In the genomic region with DNA sequence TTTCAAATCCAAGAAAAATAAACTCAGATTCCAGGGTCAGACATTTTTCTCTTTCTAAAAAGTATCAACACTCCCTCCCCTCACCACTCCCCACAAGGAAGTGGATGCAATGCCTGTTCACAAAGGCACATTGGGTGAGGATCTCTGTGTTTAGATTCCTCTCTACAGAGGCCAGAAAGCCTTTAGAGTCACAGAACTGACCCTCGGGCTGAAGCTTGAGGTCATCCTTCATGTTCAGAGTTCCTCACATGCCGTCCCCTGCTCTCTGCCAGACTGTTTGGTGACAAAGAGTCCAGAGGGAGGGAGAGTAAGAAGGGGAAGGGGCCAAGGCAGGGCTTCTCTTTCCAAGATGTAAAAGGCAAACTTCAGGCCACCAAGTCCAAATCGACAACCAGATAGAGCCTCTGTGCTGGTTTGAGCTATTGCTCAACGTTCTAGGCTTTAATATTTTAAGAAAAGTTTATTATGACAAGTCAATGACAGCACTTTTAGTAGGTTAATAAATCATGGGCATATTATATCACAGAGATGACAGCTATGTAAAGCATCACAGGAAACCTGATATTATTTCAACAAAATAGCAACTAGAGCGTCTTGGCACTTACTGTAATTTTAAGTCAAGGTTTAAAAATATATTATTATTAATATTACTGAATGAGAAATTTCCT, we compare ENCODE assay signal across 20 cellular contexts.
DNase-seq lines count a peak whose midpoint lies in the region; ATAC-seq and TF ChIP-seq lines count a peak whose summit lies in the region.
"Had no signal": no experiment of that assay in that cellular context is flagged by ENCODE, and none has a peak within 500 bp of the region (broad histone marks: within the 10 kb centered on the region; RNA-seq: fewer than 3 reads in every experiment).

No MANE protein-coding gene starts in this region.

- peak; percentile 86 for DNase-seq in Karpas-422
- no peak for DNase-seq in lung (ENCODE audit: low spot score)
- no peak for DNase-seq in spleen
- no peak for DNase-seq in A673 (ENCODE audit: low spot score)
- no peak for DNase-seq in inferior parietal cortex (ENCODE audit: extremely low spot score)
- no peak for DNase-seq in nephron progenitor cell
- no peak for DNase-seq in cerebellum (ENCODE audit: low spot score)
- DNase-seq: activated CD4-positive, CD25-positive, alpha-beta regulatory T cell; CD4-positive, alpha-beta memory T cell; central memory CD4-positive, alpha-beta T cell; DMS79; endodermal cell; lower lobe of right lung; MM.1S; NCI-H187; stimulated activated naive CD8-positive, alpha-beta T cell treated with anti-CD3 and anti-CD28 coated beads, Interleukin-15, amount 100 ng/mL, for 72 hours had no signal

- H3K9me3 ChIP-seq in Karpas-422 (ENCODE audit: low read length) (no peaks in the 10 kb centered on the region), esophagus (ENCODE audit: control insufficient read depth in 2 of 2, insufficient read depth in 1 of 2, low read depth in 1 of 2, low read length in 1 of 2) (no peaks in the 10 kb centered on the region), lung (ENCODE audit: control insufficient read depth in 2 of 2, insufficient read depth in 1 of 2, low read length in 1 of 2) (no peaks in the 10 kb centered on the region), spleen (no peaks in the 10 kb centered on the region), A673 (ENCODE audit: low read depth, low read length, poor library complexity, severe bottlenecking) (no peaks in the 10 kb centered on the region)
- H3K9me3 ChIP-seq: lower lobe of right lung, SJSA1 had no signal

- H4K20me1 ChIP-seq in Karpas-422 (ENCODE audit: insufficient read depth, low read depth, low read length): no peaks in the 10 kb centered on the region

- peaks cover 6% of the 10 kb centered on the region for H3K27me3 Mint-ChIP-seq in nephron progenitor cell (ENCODE audit: low read depth, poor library complexity)
- H3K27me3 Mint-ChIP-seq: activated T-helper 17 cell treated with anti-CD3 and anti-CD28 coated beads, Interleukin-2, amount 50 U/mL, for 72 hours; stimulated activated naive CD8-positive, alpha-beta T cell treated with anti-CD3 and anti-CD28 coated beads, Interleukin-15, amount 100 ng/mL, for 72 hours had no signal

- H3K36me3 ChIP-seq in Karpas-422 (ENCODE audit: insufficient read depth, low read length) (no peaks in the 10 kb centered on the region), esophagus (ENCODE audit: control insufficient read depth in 2 of 2, insufficient read depth in 2 of 2, low read length in 1 of 2) (no peaks in the 10 kb centered on the region), lung (ENCODE audit: control insufficient read depth in 2 of 2, insufficient read depth in 2 of 2, low read length in 2 of 2) (no peaks in the 10 kb centered on the region), spleen (no peaks in the 10 kb centered on the region), A673 (ENCODE audit: insufficient read depth, low read length, poor library complexity, severe bottlenecking) (no peaks in the 10 kb centered on the region)
- H3K36me3 ChIP-seq: lower lobe of right lung, SJSA1 had no signal

- peaks cover 6% of the 10 kb centered on the region for H3K4me1 Mint-ChIP-seq in nephron progenitor cell
- H3K4me1 Mint-ChIP-seq: activated T-helper 17 cell treated with anti-CD3 and anti-CD28 coated beads, Interleukin-2, amount 50 U/mL, for 72 hours; CD4-positive, alpha-beta memory T cell; endodermal cell; stimulated activated naive CD8-positive, alpha-beta T cell treated with anti-CD3 and anti-CD28 coated beads, Interleukin-15, amount 100 ng/mL, for 72 hours had no signal

- TF ChIP-seq CTCF in lung (IDR thresholded peaks at IDR 0.05; ENCODE audit: control extremely low read depth, extremely low read depth): no peak
- no peak for TF ChIP-seq CTCF in spleen (IDR thresholded peaks at IDR 0.05 in 8 of 11, conservative IDR thresholded peaks at IDR 0.05 in 3 of 11)
- TF ChIP-seq CTCF in A673 (conservative IDR thresholded peaks at IDR 0.05; ENCODE audit: low read depth, low read length): no peak
- TF ChIP-seq CTCF in nephron progenitor cell (IDR thresholded peaks at IDR 0.05): no peak

- H3K27ac ChIP-seq in Karpas-422 (ENCODE audit: low read length) (peak overlapping the region; percentile 65), esophagus (ENCODE audit: low read depth in 2 of 2, low read length in 1 of 2) (peak overlapping the region; percentile 10 to 59), lung (ENCODE audit: low read depth in 1 of 2, low read length in 1 of 2) (peak overlapping the region; percentile 20 to 76), spleen (peak overlapping the region in 5 of 8 donors; percentile 31 to 66 (median 53)), A673 (ENCODE audit: low read depth, low read length, poor library complexity, severe bottlenecking) (no peak overlapping the region)
- H3K27ac ChIP-seq: lower lobe of right lung, SJSA1 had no signal

- no TSS peak for BruUV-seq in A673 (replicated peaks; lab: Mats Ljungman, UMichigan)

- H3K79me2 ChIP-seq in Karpas-422 (ENCODE audit: low read length): no peaks in the 10 kb centered on the region

- no peak overlapping the region for H3K4me3 Mint-ChIP-seq in nephron progenitor cell
- H3K4me3 Mint-ChIP-seq: activated T-helper 17 cell treated with anti-CD3 and anti-CD28 coated beads, Interleukin-2, amount 50 U/mL, for 72 hours; CD4-positive, alpha-beta memory T cell; endodermal cell; stimulated activated naive CD8-positive, alpha-beta T cell treated with anti-CD3 and anti-CD28 coated beads, Interleukin-15, amount 100 ng/mL, for 72 hours; T-helper 2 cell treated with Interferon-gamma antibody and Interleukin-4, amounts not matched to agents 5 μg/mL and 100 μg/mL, for 36 hours had no signal

- POLR2A ChIA-PET in A673 (lab: Charles Lee; ENCODE audit: low non-redundant PET): no interaction called here

- no peak for TF ChIP-seq POLR2A in spleen (IDR thresholded peaks at IDR 0.05)

- CTCF ChIA-PET in A673 (lab: Charles Lee): no interaction called here

- H3K9ac ChIP-seq in Karpas-422 (ENCODE audit: low read length): peak overlapping the region; percentile 37

- H3K9me3 Mint-ChIP-seq in nephron progenitor cell: peaks cover 3% of the 10 kb centered on the region
- H3K9me3 Mint-ChIP-seq: activated T-helper 17 cell treated with anti-CD3 and anti-CD28 coated beads, Interleukin-2, amount 50 U/mL, for 72 hours; endodermal cell; stimulated activated naive CD8-positive, alpha-beta T cell treated with anti-CD3 and anti-CD28 coated beads, Interleukin-15, amount 100 ng/mL, for 72 hours; T-helper 2 cell treated with Interferon-gamma antibody and Interleukin-4, amounts not matched to agents 5 μg/mL and 100 μg/mL, for 36 hours had no signal

- H3K4me1 ChIP-seq in Karpas-422 (ENCODE audit: low read length) (peaks cover 38% of the 10 kb centered on the region), esophagus (ENCODE audit: control insufficient read depth in 2 of 2, insufficient read depth in 2 of 2, low read length in 1 of 2) (no peaks in the 10 kb centered on the region), lung (ENCODE audit: control insufficient read depth in 2 of 2, insufficient read depth in 2 of 2, low read length in 2 of 2) (no peaks in the 10 kb centered on the region), spleen (peaks cover 0 to 8% (median 0%) of the 10 kb centered on the region in 6 donors), A673 (ENCODE audit: insufficient read depth, low read length, poor library complexity, severe bottlenecking) (no peaks in the 10 kb centered on the region)
- H3K4me1 ChIP-seq: lower lobe of right lung, SJSA1 had no signal

- intact Hi-C loops in spleen (cut with DNase I; ENCODE audit: low total_unique reads) (no loop called here), A673 (cut with micrococcal nuclease; ENCODE audit: unreplicated experiment) (no loop called here)

- H3K4me2 ChIP-seq in Karpas-422 (ENCODE audit: low read depth, low read length, poor library complexity, severe bottlenecking): peak overlapping the region; percentile 69

- H2AFZ ChIP-seq in Karpas-422 (ENCODE audit: low read length): peak overlapping the region; percentile 85

- no peaks in the 10 kb centered on the region for H3K27me3 ChIP-seq in Karpas-422 (ENCODE audit: low read length)
- no peaks in the 10 kb centered on the region for H3K27me3 ChIP-seq in esophagus (ENCODE audit: control insufficient read depth in 1 of 2, insufficient read depth in 2 of 2, low read length in 2 of 2)
- no peaks in the 10 kb centered on the region for H3K27me3 ChIP-seq in lung (ENCODE audit: control insufficient read depth, insufficient read depth)
- H3K27me3 ChIP-seq in spleen (replicated peaks in 1 of 7): peaks cover 0 to 4% (median 0%) of the 10 kb centered on the region in 7 donors
- no peaks in the 10 kb centered on the region for H3K27me3 ChIP-seq in A673 (replicated peaks; ENCODE audit: insufficient read depth, low read depth, low read length, poor library complexity)
- H3K27me3 ChIP-seq: SJSA1 had no signal

- H3K27ac Mint-ChIP-seq in nephron progenitor cell: no peak overlapping the region
- H3K27ac Mint-ChIP-seq: activated T-helper 17 cell treated with anti-CD3 and anti-CD28 coated beads, Interleukin-2, amount 50 U/mL, for 72 hours; CD4-positive, alpha-beta memory T cell; endodermal cell; stimulated activated naive CD8-positive, alpha-beta T cell treated with anti-CD3 and anti-CD28 coated beads, Interleukin-15, amount 100 ng/mL, for 72 hours; T-helper 2 cell treated with Interferon-gamma antibody and Interleukin-4, amounts not matched to agents 5 μg/mL and 100 μg/mL, for 36 hours had no signal

- H3K4me3 ChIP-seq in Karpas-422 (ENCODE audit: low read length) (peak overlapping the region; percentile 33), esophagus (ENCODE audit: low read depth in 1 of 2, low read length in 2 of 2) (no peak overlapping the region), lung (no peak overlapping the region), spleen (no peak overlapping the region), A673 (ENCODE audit: low read depth, low read length, poor library complexity, severe bottlenecking) (no peak overlapping the region)
- H3K4me3 ChIP-seq: lower lobe of right lung, SJSA1 had no signal

- WGBS in esophagus, 2 donors: 54 to 60% methylated on average over 5 of the region's 5 CpGs
- WGBS in lung, 2 donors: 52 to 71% methylated on average over 5 of the region's 5 CpGs
- WGBS in spleen, 5 donors: 49 to 79% (median 67%) methylated on average over 5 of the region's 5 CpGs

- H3K9me2 ChIP-seq in Karpas-422 (replicated peaks; ENCODE audit: insufficient read depth, low read length): no peaks in the 10 kb centered on the region

- no peak for ATAC-seq in lung (ENCODE audit: insufficient read depth, low FRiP score)
- ATAC-seq: activated T-helper 17 cell treated with anti-CD3 and anti-CD28 coated beads, Interleukin-2, amount 50 U/mL, for 72 hours; lower lobe of right lung; stimulated activated naive CD8-positive, alpha-beta T cell treated with anti-CD3 and anti-CD28 coated beads, Interleukin-15, amount 100 ng/mL, for 72 hours had no signal

- no peaks in the 10 kb centered on the region for H3K36me3 Mint-ChIP-seq in nephron progenitor cell (ENCODE audit: low read depth)
- H3K36me3 Mint-ChIP-seq: CD4-positive, alpha-beta memory T cell had no signal
